In genomic region chr3:49018707-49019006, GRCh38 we compare ENCODE assay signal across 8 cellular contexts. TPM values are rescaled to one million over a fixed set of nuclear protein-coding genes. Genes with fewer than 3 reads are reported as not detected.
A peak's percentile ranks its signal among the peaks of the same experiment; 100 is the strongest.
DNase-seq lines count a peak whose midpoint lies in the region; ATAC-seq and TF ChIP-seq lines count a peak whose summit lies in the region.

No MANE protein-coding gene starts in this region.

- DNase-seq in AG04449 (ENCODE audit: low read depth, low spot score) (no peak), mammary epithelial cell (no peak), GM10266 (ENCODE audit: extremely low spot score) (no peak), hypothalamus (lab: John Stamatoyannopoulos, UW) (no peak)
- no peak for DNase-seq in stimulated activated CD4-positive, alpha-beta T cell treated with anti-CD3 and anti-CD28 coated beads, Interleukin-12 subunit alpha, Interleukin-12 subunit beta, amount 100 ng/mL, for 4 hours

- peak overlapping the region; percentile 88 for H2AFZ ChIP-seq in mammary epithelial cell (ENCODE audit: low read depth, low read length)

- peak overlapping the region; percentile 99 for H3K4me2 ChIP-seq in mammary epithelial cell (ENCODE audit: insufficient read depth, low read depth, low read length)

- no peaks in the 10 kb centered on the region for H3K27me3 Mint-ChIP-seq in IgD-negative memory B cell

- peak overlapping the region; percentile 92 to 98 (median 96) for H3K4me3 Mint-ChIP-seq in IgD-negative memory B cell

- 1% methylated on average over 15 of the region's 18 CpGs for WGBS in mammary epithelial cell (ENCODE audit: low coverage, missing lambda C conversion rate)

- CTCF ChIA-PET in AG04449 (lab: Yijun Ruan, JAX) (interaction anchor here (9.8 kb wide), 1 partner anchor 12 kb away, joined by 95 read pairs; the partner anchor contains the start of gene WDR6), mammary epithelial cell (lab: Charles Lee; ENCODE audit: low non-redundant PET) (no interaction called here)

- H3K27ac ChIP-seq in mammary epithelial cell (ENCODE audit: insufficient read depth, low read depth, low read length) (peak overlapping the region; percentile 66), muscle layer of colon (ENCODE audit: low read depth, low read length) (peak overlapping the region; percentile 62)

- peak overlapping the region; percentile 92 to 96 (median 92) for H3K27ac Mint-ChIP-seq in IgD-negative memory B cell

- H3K4me3 ChIP-seq in AG04449 (ENCODE audit: low read depth, low read length) (peak overlapping the region; percentile 79), mammary epithelial cell (replicated peaks in 1 of 3; ENCODE audit: insufficient read depth in 1 of 3, low read depth in 2 of 3, low read length in 3 of 3) (peak overlapping the region; percentile 66 to 82 (median 71)), muscle layer of colon (ENCODE audit: low read depth in 1 of 2, low read length in 2 of 2) (peak overlapping the region; percentile 68 to 78)

- in situ Hi-C loops in mammary epithelial cell (cut with MboI; ENCODE audit: low sequenced_read_pairs in 2 of 2), result no loop called here

- POLR2A ChIA-PET in AG04449 (lab: Yijun Ruan, JAX), result interaction anchor here (1.0 to 4.4 kb wide), 3 partner anchors 11 to 29 kb away, joined by 3 to 51 read pairs (median 17); partner anchors contain the start of genes IMPDH2, P4HTM and WDR6

- H3K9me3 Mint-ChIP-seq in IgD-negative memory B cell, result no peaks in the 10 kb centered on the region

- intact Hi-C loops in mammary epithelial cell (cut with micrococcal nuclease), result no loop called here

- H3K79me2 ChIP-seq in mammary epithelial cell (ENCODE audit: insufficient read depth, low read length), result peaks cover 57% of the 10 kb centered on the region

- H4K20me1 ChIP-seq in mammary epithelial cell (ENCODE audit: insufficient read depth, low read length), result no peaks in the 10 kb centered on the region

- H3K27me3 ChIP-seq in mammary epithelial cell (ENCODE audit: insufficient read depth, low read length) (no peaks in the 10 kb centered on the region), muscle layer of colon (ENCODE audit: control insufficient read depth in 1 of 2, insufficient read depth in 2 of 2, low read length in 2 of 2) (no peaks in the 10 kb centered on the region)

- dilution Hi-C loops in mammary epithelial cell (cut with HindIII; ENCODE audit: low sequenced_read_pairs), result no loop called here

- peaks cover 15 to 24% (median 16%) of the 10 kb centered on the region in 3 donors for H3K4me1 Mint-ChIP-seq in IgD-negative memory B cell

- H3K9me3 ChIP-seq in mammary epithelial cell (replicated peaks; ENCODE audit: insufficient read depth, low read length) (no peaks in the 10 kb centered on the region), muscle layer of colon (ENCODE audit: low read length) (no peaks in the 10 kb centered on the region)

- peaks cover 38% of the 10 kb centered on the region for H3K4me1 ChIP-seq in mammary epithelial cell (ENCODE audit: insufficient read depth, low read length)
- peaks cover 29% of the 10 kb centered on the region for H3K4me1 ChIP-seq in muscle layer of colon (ENCODE audit: insufficient read depth, low read length)

- H3K9ac ChIP-seq in mammary epithelial cell (ENCODE audit: insufficient read depth, low read length), result peak overlapping the region; percentile 42
- peak overlapping the region; percentile 36 for H3K9ac ChIP-seq in muscle layer of colon (ENCODE audit: low read length)

- ATAC-seq in GM21528 (IDR thresholded peaks at IDR 0.05; ENCODE audit: low FRiP score, unreplicated experiment), result no peak

- no TSS peak for BruUV-seq in mammary epithelial cell (replicated peaks; lab: Mats Ljungman, UMichigan)

- peaks cover 2% of the 10 kb centered on the region for H3K36me3 Mint-ChIP-seq in IgD-negative memory B cell

- peaks cover 14% of the 10 kb centered on the region for H3K36me3 ChIP-seq in mammary epithelial cell (ENCODE audit: insufficient read depth, low read length)
- H3K36me3 ChIP-seq in muscle layer of colon (ENCODE audit: insufficient read depth, low read length), result peaks cover 31% of the 10 kb centered on the region

- TF ChIP-seq CTCF in AG04449 (IDR thresholded peaks at IDR 0.05; ENCODE audit: insufficient read depth, low read length, missing control alignments) (no peak), mammary epithelial cell (conservative IDR thresholded peaks at IDR 0.05 in 1 of 2, IDR thresholded peaks at IDR 0.05 in 1 of 2; ENCODE audit: extremely low read depth in 1 of 2, insufficient read depth in 1 of 2, low read depth in 1 of 2, low read length in 2 of 2) (no peak), GM10266 (IDR thresholded peaks at IDR 0.05; ENCODE audit: control insufficient read depth, insufficient read depth, low read depth, missing control alignments) (no peak)

RNA-seq across cellular contexts. Expression of gene DALRD3, which starts 0.3 kb away (rescaled TPM):
- polyA plus RNA-seq in IgD-negative memory B cell (25.4 TPM), mammary epithelial cell (48.8 TPM)
- total RNA-seq in mammary epithelial cell, result 10 to 100 TPM; 20.3 to 27.8 TPM
- 170 TPM for polyA minus RNA-seq in mammary epithelial cell

RNA-seq across cellular contexts. Expression of gene NDUFAF3, which starts 3.3 kb away (rescaled TPM):
- polyA plus RNA-seq in IgD-negative memory B cell (188 TPM), mammary epithelial cell (73.1 TPM)
- 10 to 100 TPM; 27.0 to 83.6 TPM for total RNA-seq in mammary epithelial cell
- polyA minus RNA-seq in mammary epithelial cell, result 41.2 TPM

RNA-seq across cellular contexts. Expression of gene IMPDH2, which starts 10.5 kb away (rescaled TPM):
- polyA plus RNA-seq in IgD-negative memory B cell (96.7 TPM), mammary epithelial cell (235 TPM)
- 100 to 1,000 TPM; 204 to 205 TPM for total RNA-seq in mammary epithelial cell
- polyA minus RNA-seq in mammary epithelial cell, result 360 TPM

RNA-seq across cellular contexts. Expression of gene WDR6, which starts 11.5 kb away (rescaled TPM):
- polyA plus RNA-seq in IgD-negative memory B cell (81.4 TPM), mammary epithelial cell (93.9 TPM)
- total RNA-seq in mammary epithelial cell, result 100 to 1,000 TPM in 1 of 2 donors, 10 to 100 TPM in 1; 91.2 to 108 TPM
- polyA minus RNA-seq in mammary epithelial cell, result 208 TPM

RNA-seq across cellular contexts. Expression of gene P4HTM, which starts 28.6 kb away (rescaled TPM):
- 20.4 TPM for polyA plus RNA-seq in IgD-negative memory B cell
- 10 to 100 TPM in 1 of 2 donors, 1 to 10 TPM in 1; 8.1 to 10.2 TPM for total RNA-seq in mammary epithelial cell
- polyA plus RNA-seq in mammary epithelial cell, result 4.7 TPM
- polyA minus RNA-seq in mammary epithelial cell, result 2.9 TPM
